In genomic region chr17:42023524-42024349, GRCh38 we compare ENCODE assay signal across 10 cellular contexts. TPM values are rescaled to one million over a fixed set of nuclear protein-coding genes. Genes with fewer than 3 reads are reported as not detected.
A peak's percentile ranks its signal among the peaks of the same experiment; 100 is the strongest.
DNase-seq lines count a peak whose midpoint lies in the region; ATAC-seq and TF ChIP-seq lines count a peak whose summit lies in the region.
"Had no signal": no experiment of that assay in that cellular context is flagged by ENCODE, and none has a peak within 500 bp of the region (broad histone marks: within the 10 kb centered on the region; RNA-seq: fewer than 3 reads in every experiment).

No MANE protein-coding gene starts in this region.

- TF ChIP-seq CTCF in ascending aorta (IDR thresholded peaks at IDR 0.05) (no peak), left lung (IDR thresholded peaks at IDR 0.05) (no peak)

- H3K27ac Mint-ChIP-seq in activated CD4-positive, alpha-beta T cell treated with anti-CD3 and anti-CD28 coated beads for 36 hours = peak overlapping the region; percentile 66

- no peak overlapping the region for H3K4me3 Mint-ChIP-seq in activated CD4-positive, alpha-beta T cell treated with anti-CD3 and anti-CD28 coated beads for 36 hours

- no peaks in the 10 kb centered on the region for H3K27me3 Mint-ChIP-seq in activated CD4-positive, alpha-beta T cell treated with anti-CD3 and anti-CD28 coated beads for 36 hours
- H3K27me3 Mint-ChIP-seq: naive B cell had no signal

- no peak for DNase-seq in activated CD4-positive, alpha-beta T cell treated with anti-CD3 and anti-CD28 coated beads for 36 hours
- DNase-seq in activated CD4-positive, alpha-beta T cell treated with anti-CD3 and anti-CD28 coated beads for 1 hour = no peak
- DNase-seq in ascending aorta (ENCODE audit: low spot score in 2 of 2) = peak in 1 of 2 donors; percentile 73
- peak; percentile 84 to 90 for DNase-seq in left lung
- no peak for DNase-seq in cerebellar cortex (ENCODE audit: low spot score)
- DNase-seq in stimulated activated CD4-positive, alpha-beta T cell treated with anti-CD3 and anti-CD28 coated beads, Interleukin-4, amount 100 ng/mL, for 1 hour = no peak
- DNase-seq: naive B cell, T-helper 1 cell had no signal

- peaks cover 3 to 17% of the 10 kb centered on the region in 2 donors for H3K4me1 ChIP-seq in ascending aorta
- peaks cover 28 to 62% of the 10 kb centered on the region in 2 donors for H3K4me1 ChIP-seq in left lung
- peaks cover 14% of the 10 kb centered on the region for H3K4me1 ChIP-seq in thymus (ENCODE audit: control insufficient read depth, insufficient read depth, low read length)

- no peaks in the 10 kb centered on the region for H3K9me3 ChIP-seq in ascending aorta
- no peaks in the 10 kb centered on the region for H3K9me3 ChIP-seq in left lung
- H3K9me3 ChIP-seq in thymus (ENCODE audit: control insufficient read depth) = no peaks in the 10 kb centered on the region

- H3K9me3 Mint-ChIP-seq in activated CD4-positive, alpha-beta T cell treated with anti-CD3 and anti-CD28 coated beads for 36 hours (ENCODE audit: low read depth) = no peaks in the 10 kb centered on the region

- 96% methylated on average over 15 of the region's 15 CpGs for WGBS in thymus

- H3K36me3 Mint-ChIP-seq in activated CD4-positive, alpha-beta T cell treated with anti-CD3 and anti-CD28 coated beads for 36 hours (ENCODE audit: low read depth) = peaks cover 20% of the 10 kb centered on the region

- H3K36me3 ChIP-seq in ascending aorta (peaks cover 24 to 28% of the 10 kb centered on the region in 2 donors), left lung (peaks cover 0 to 28% of the 10 kb centered on the region in 2 donors), thymus (ENCODE audit: control insufficient read depth, insufficient read depth) (peaks cover 23% of the 10 kb centered on the region)

- H3K27me3 ChIP-seq in ascending aorta (no peaks in the 10 kb centered on the region), left lung (no peaks in the 10 kb centered on the region), thymus (ENCODE audit: control insufficient read depth, insufficient read depth) (no peaks in the 10 kb centered on the region)

- CTCF ChIA-PET in activated CD4-positive, alpha-beta T cell treated with anti-CD3 and anti-CD28 coated beads for 36 hours (lab: Charles Lee) = interaction anchor here (0.7 to 4.1 kb wide), 12 partner anchors 10 to 494 kb away, joined by 3 to 22 read pairs (median 3); partner anchors contain the start of genes DHX58 and KAT2A

- POLR2A ChIA-PET in activated CD4-positive, alpha-beta T cell treated with anti-CD3 and anti-CD28 coated beads for 36 hours (lab: Charles Lee) = no interaction called here

- H3K4me3 ChIP-seq in ascending aorta (no peak overlapping the region), left lung (no peak overlapping the region), thymus (ENCODE audit: low read length) (no peak overlapping the region)

- H3K27ac ChIP-seq in ascending aorta (peak overlapping the region; percentile 0 to 2), left lung (peak overlapping the region; percentile 58 to 93), thymus (ENCODE audit: low read depth) (peak overlapping the region; percentile 54)

- ATAC-seq in activated CD4-positive, alpha-beta T cell treated with anti-CD3 and anti-CD28 coated beads for 36 hours = no peak
- ATAC-seq in left lung (peak; percentile 33), GM18520 (IDR thresholded peaks at IDR 0.05; ENCODE audit: unreplicated experiment) (no peak)

- H3K4me1 Mint-ChIP-seq in activated CD4-positive, alpha-beta T cell treated with anti-CD3 and anti-CD28 coated beads for 36 hours = peaks cover 32% of the 10 kb centered on the region

- intact Hi-C loops in activated CD4-positive, alpha-beta T cell treated with anti-CD3 and anti-CD28 coated beads for 36 hours (cut with DNase I, micrococcal nuclease) = loop anchor here in 1 of 2 experiments (2.0 kb wide), 3 partner anchors 43 to 383 kb away; partner anchors contain the start of gene KCNH4
- intact Hi-C loops in ascending aorta (cut with DNase I) (loop anchor here (10.0 kb wide), 1 partner anchor 1879 kb away; the partner anchor contains the start of gene CASC3), left lung (cut with DNase I) (loop anchor here in 1 of 2 donors (10.0 kb wide), 1 partner anchor 91 kb away; the partner anchor contains the start of gene DHX58)

RNA-seq across cellular contexts. Expression of gene NKIRAS2, which starts 3.8 kb away (rescaled TPM):
- 10 to 100 TPM; 16.3 to 17.2 TPM for total RNA-seq in activated CD4-positive, alpha-beta T cell treated with anti-CD3 and anti-CD28 coated beads for 36 hours
- total RNA-seq in ascending aorta (63.6 TPM), left lung (10 to 100 TPM; 29.6 to 32.3 TPM)
- polyA plus RNA-seq in thymus = 22.0 TPM

RNA-seq across cellular contexts. Expression of gene DNAJC7, which starts 6.5 kb away (rescaled TPM):
- total RNA-seq in activated CD4-positive, alpha-beta T cell treated with anti-CD3 and anti-CD28 coated beads for 36 hours = 10 to 100 TPM; 86.6 to 94.8 TPM
- 79.7 TPM for total RNA-seq in ascending aorta
- total RNA-seq in left lung = 10 to 100 TPM; 62.1 to 82.0 TPM
- polyA plus RNA-seq in thymus = 95.7 TPM

RNA-seq across cellular contexts. Expression of gene C17orf113, which starts 26.7 kb away (rescaled TPM):
- under 1 TPM; 0.19 to 0.32 TPM for total RNA-seq in activated CD4-positive, alpha-beta T cell treated with anti-CD3 and anti-CD28 coated beads for 36 hours
- total RNA-seq in ascending aorta = 0.21 TPM
- total RNA-seq in left lung = 1 to 10 TPM in 1 of 2 donors, under 1 TPM in 1; 0.58 to 1.2 TPM
- 0.84 TPM for polyA plus RNA-seq in thymus

RNA-seq across cellular contexts. Expression of gene CNP, which starts 57.1 kb away (rescaled TPM):
- total RNA-seq in activated CD4-positive, alpha-beta T cell treated with anti-CD3 and anti-CD28 coated beads for 36 hours = 10 to 100 TPM; 55.1 to 77.0 TPM
- total RNA-seq in ascending aorta (72.9 TPM), left lung (10 to 100 TPM; 61.5 to 64.9 TPM)
- 46.0 TPM for polyA plus RNA-seq in thymus

Comparison
In these comparisons a context has a peak if more than half of its experiments do, and no peak if none do; other contexts are left out.
1. DNase-seq: peak in left lung (2 of 2); none in activated CD4-positive, alpha-beta T cell treated with anti-CD3 and anti-CD28 coated beads for 36 hours (single experiment), activated CD4-positive, alpha-beta T cell treated with anti-CD3 and anti-CD28 coated beads for 1 hour (single experiment), cerebellar cortex (single experiment) and stimulated activated CD4-positive, alpha-beta T cell treated with anti-CD3 and anti-CD28 coated beads, Interleukin-4, amount 100 ng/mL, for 1 hour (single experiment).
2. H3K27ac ChIP-seq: peak in every context shown above with its lines; median percentile 76 in left lung; 54 in thymus; 1 in ascending aorta.